Comparison of ENCODE assay signal across 22 cellular contexts in genomic region chr18:60987963-60988362, GRCh38.
A peak's percentile ranks its signal among the peaks of the same experiment; 100 is the strongest.
DNase-seq lines count a peak whose midpoint lies in the region; ATAC-seq and TF ChIP-seq lines count a peak whose summit lies in the region.
"Had no signal": no experiment of that assay in that cellular context is flagged by ENCODE, and none has a peak within 500 bp of the region (broad histone marks: within the 10 kb centered on the region; RNA-seq: fewer than 3 reads in every experiment).

No MANE protein-coding gene starts in this region.

- no peak overlapping the region for H3K27ac ChIP-seq in upper lobe of left lung
- H3K27ac ChIP-seq: A549, BLaER1 had no signal

- peak; percentile 5 for DNase-seq in AG08396 (ENCODE audit: low spot score)
- peak; percentile 12 for DNase-seq in adipocyte (ENCODE audit: low read depth)
- DNase-seq in cardiac fibroblast (ENCODE audit: low read depth in 2 of 2) = peak; percentile 25 to 35
- peak; percentile 88 for DNase-seq in fibroblast of the aortic adventitia (ENCODE audit: low read depth)
- no peak for DNase-seq in iPS-NIHi7 (ENCODE audit: extremely low spot score)
- no peak for DNase-seq in superior temporal gyrus (ENCODE audit: extremely low spot score)
- no peak for DNase-seq in upper lobe of left lung
- DNase-seq in LoVo (ENCODE audit: low spot score) = no peak
- DNase-seq: CD4-positive, alpha-beta memory T cell; DMS153; GF-D8; H9; Karpas-422; MM.1S; NCI-H1092; NCI-H1436 treated with DMSO at 0.1 percent for 48 hours; NCI-H2029 treated with DMSO at 0.1 percent for 48 hours; NCI-H2171; NCI-H446 had no signal

- no peaks in the 10 kb centered on the region for H3K27me3 ChIP-seq in adipocyte (replicated peaks; ENCODE audit: control insufficient read depth, insufficient read depth, low read length)
- no peaks in the 10 kb centered on the region for H3K27me3 ChIP-seq in upper lobe of left lung
- H3K27me3 ChIP-seq: BLaER1 had no signal

- TF ChIP-seq EP300 in upper lobe of left lung (IDR thresholded peaks at IDR 0.05) = no peak

- H3K36me3 ChIP-seq in adipocyte (ENCODE audit: control insufficient read depth, insufficient read depth, low read length, severe bottlenecking) (no peaks in the 10 kb centered on the region), upper lobe of left lung (no peaks in the 10 kb centered on the region)
- H3K36me3 ChIP-seq: BLaER1 had no signal

- WGBS in upper lobe of left lung, 2 donors = 78 to 81% methylated on average over 1 of the region's 1 CpG

- H3K4me3 ChIP-seq in adipocyte (ENCODE audit: low read length) = no peak overlapping the region
- H3K4me3 ChIP-seq in cardiac fibroblast (replicated peaks in 1 of 2; ENCODE audit: low read depth in 2 of 2, low read length in 2 of 2) = no peak overlapping the region
- H3K4me3 ChIP-seq in fibroblast of the aortic adventitia (ENCODE audit: low read depth, low read length) = no peak overlapping the region
- H3K4me3 ChIP-seq in upper lobe of left lung = no peak overlapping the region
- H3K4me3 ChIP-seq: A549, BLaER1 had no signal

- TF ChIP-seq POLR2A in upper lobe of left lung (IDR thresholded peaks at IDR 0.05) = no peak

- no peak for TF ChIP-seq CTCF in cardiac fibroblast (IDR thresholded peaks at IDR 0.05; ENCODE audit: low read depth, low read length)
- TF ChIP-seq CTCF in fibroblast of the aortic adventitia (IDR thresholded peaks at IDR 0.05; ENCODE audit: insufficient read depth, low read length) = no peak
- no peak for TF ChIP-seq CTCF in upper lobe of left lung (IDR thresholded peaks at IDR 0.05)

- no peak for ATAC-seq in upper lobe of left lung (ENCODE audit: low FRiP score in 2 of 2)
- ATAC-seq: A549, Right ventricle myocardium inferior had no signal

- H3K9me3 ChIP-seq in adipocyte (ENCODE audit: control insufficient read depth, low read length) (no peaks in the 10 kb centered on the region), upper lobe of left lung (no peaks in the 10 kb centered on the region)
- H3K9me3 ChIP-seq: A549, BLaER1 had no signal

- H3K4me1 ChIP-seq in adipocyte (ENCODE audit: control insufficient read depth, insufficient read depth, low read length) = peaks cover 5% of the 10 kb centered on the region
- no peaks in the 10 kb centered on the region for H3K4me1 ChIP-seq in upper lobe of left lung
- H3K4me1 ChIP-seq: A549, BLaER1 had no signal

- H3K9ac ChIP-seq in adipocyte (ENCODE audit: low read length) = no peak overlapping the region
- H3K9ac ChIP-seq: BLaER1 had no signal

Comparison
In these comparisons a context has a peak if more than half of its experiments do, and no peak if none do; other contexts are left out.
1. DNase-seq: peak in AG08396 (single experiment), adipocyte (single experiment), cardiac fibroblast (2 of 2) and fibroblast of the aortic adventitia (single experiment); none in iPS-NIHi7 (single experiment), superior temporal gyrus (single experiment), upper lobe of left lung (0 of 2) and LoVo (single experiment).